Comparison of ENCODE assay signal across 8 cellular contexts in the genomic region with DNA sequence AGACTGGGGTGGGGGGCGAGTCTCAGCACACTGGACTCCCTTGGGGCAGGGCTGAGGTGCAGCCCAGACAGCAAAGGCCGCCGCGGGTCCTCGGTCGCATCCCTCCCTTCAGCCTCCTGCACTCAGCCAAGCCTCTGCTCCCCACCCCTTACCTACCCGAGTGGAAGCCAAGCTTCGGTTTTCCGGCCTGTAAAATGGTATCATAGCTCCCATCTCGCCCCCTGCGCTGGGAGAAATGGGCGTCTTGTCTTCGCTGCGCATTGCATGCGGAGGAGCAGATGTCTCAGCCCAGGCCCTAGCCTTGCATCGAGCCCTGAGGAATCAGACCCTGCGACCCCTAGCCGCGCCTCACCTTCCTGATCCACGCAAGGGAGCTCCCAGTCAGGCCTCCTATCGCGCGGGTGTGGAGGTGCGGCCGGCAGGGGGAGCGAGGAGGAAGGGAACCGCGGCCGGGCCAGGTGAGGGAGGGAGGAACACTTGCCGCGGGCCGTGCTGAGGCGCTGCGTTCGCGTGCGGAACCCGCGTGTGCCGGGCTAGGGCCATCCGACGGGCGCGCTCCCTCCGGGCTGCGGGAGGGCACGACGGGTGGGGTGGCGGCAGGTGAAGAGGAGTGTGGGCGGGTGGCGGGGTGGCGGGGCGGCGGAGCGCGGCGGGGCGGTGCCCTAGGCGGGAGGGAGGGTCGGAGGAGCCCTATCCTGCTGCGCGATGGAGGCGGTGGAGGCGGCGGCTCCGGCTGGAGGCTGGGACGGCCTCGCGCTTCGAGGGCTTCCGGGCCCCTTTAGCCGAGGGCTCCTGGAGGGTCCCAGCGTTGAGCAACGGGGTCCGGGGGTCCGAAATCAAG. TPM values are rescaled to one million over a fixed set of nuclear protein-coding genes. Genes with fewer than 3 reads are reported as not detected.
DNase-seq lines count a peak whose midpoint lies in the region; ATAC-seq and TF ChIP-seq lines count a peak whose summit lies in the region.

No MANE protein-coding gene starts in this region.

- H3K9me3 Mint-ChIP-seq in natural killer cell: no peaks in the 10 kb centered on the region
- no peaks in the 10 kb centered on the region for H3K9me3 Mint-ChIP-seq in natural killer cell treated with Interleukin-12 subunit alpha and Interleukin-12 subunit beta and Interleukin-15 and Interleukin-18, amount 100 ng/mL, for 72 hours
- no peaks in the 10 kb centered on the region for H3K9me3 Mint-ChIP-seq in activated naive CD8-positive, alpha-beta T cell (ENCODE audit: low read depth)

- H3K36me3 Mint-ChIP-seq in natural killer cell: no peaks in the 10 kb centered on the region
- peaks cover 9% of the 10 kb centered on the region for H3K36me3 Mint-ChIP-seq in natural killer cell treated with Interleukin-12 subunit alpha and Interleukin-12 subunit beta and Interleukin-15 and Interleukin-18, amount 100 ng/mL, for 72 hours
- H3K36me3 Mint-ChIP-seq in activated naive CD8-positive, alpha-beta T cell: no peaks in the 10 kb centered on the region

- in situ Hi-C loops in SK-MEL-5 (cut with HindIII; ENCODE audit: low pct_unique_long_range_greater_than_20kb, low sequenced_read_pairs): loop anchor here (10.0 kb wide), 1 partner anchor 78 kb away; no protein-coding TSS in a partner anchor

- peak overlapping the region; percentile 63 for H3K4me3 Mint-ChIP-seq in natural killer cell
- H3K4me3 Mint-ChIP-seq in natural killer cell treated with Interleukin-12 subunit alpha and Interleukin-12 subunit beta and Interleukin-15 and Interleukin-18, amount 100 ng/mL, for 72 hours: no peak overlapping the region
- peak overlapping the region; percentile 77 for H3K4me3 Mint-ChIP-seq in activated naive CD8-positive, alpha-beta T cell

- peaks cover 42 to 50% of the 10 kb centered on the region in 2 donors for H3K27me3 Mint-ChIP-seq in natural killer cell (ENCODE audit: low read depth in 2 of 2)
- H3K27me3 Mint-ChIP-seq in natural killer cell treated with Interleukin-12 subunit alpha and Interleukin-12 subunit beta and Interleukin-15 and Interleukin-18, amount 100 ng/mL, for 72 hours: peaks cover 36 to 39% of the 10 kb centered on the region in 2 donors
- peaks cover 30% of the 10 kb centered on the region for H3K27me3 Mint-ChIP-seq in activated naive CD8-positive, alpha-beta T cell

- H3K4me1 Mint-ChIP-seq in natural killer cell: peaks cover 12 to 21% of the 10 kb centered on the region in 2 donors
- peaks cover 12 to 19% of the 10 kb centered on the region in 2 donors for H3K4me1 Mint-ChIP-seq in natural killer cell treated with Interleukin-12 subunit alpha and Interleukin-12 subunit beta and Interleukin-15 and Interleukin-18, amount 100 ng/mL, for 72 hours (ENCODE audit: low read depth in 2 of 2)
- peaks cover 26% of the 10 kb centered on the region for H3K4me1 Mint-ChIP-seq in activated naive CD8-positive, alpha-beta T cell (ENCODE audit: low read depth)

- intact Hi-C loops in natural killer cell (cut with micrococcal nuclease): no loop called here
- intact Hi-C loops in aorta (cut with DNase I): no loop called here

- H3K4me1 ChIP-seq in aorta (ENCODE audit: control insufficient read depth in 1 of 2, insufficient read depth in 2 of 2, low read length in 2 of 2): no peaks in the 10 kb centered on the region

- ATAC-seq in natural killer cell: peak in 2 of 3 donors; percentile 36 to 59
- no peak for ATAC-seq in natural killer cell treated with Interleukin-12 subunit alpha and Interleukin-12 subunit beta and Interleukin-15 and Interleukin-18, amount 100 ng/mL, for 72 hours
- no peak for ATAC-seq in HG03108 (IDR thresholded peaks at IDR 0.05; ENCODE audit: unreplicated experiment)
- no peak for ATAC-seq in aorta (ENCODE audit: low FRiP score)

- H3K36me3 ChIP-seq in aorta (ENCODE audit: control insufficient read depth in 1 of 2, insufficient read depth in 2 of 2, low read length in 1 of 2): no peaks in the 10 kb centered on the region

- H3K27me3 ChIP-seq in aorta (ENCODE audit: control insufficient read depth in 1 of 2, insufficient read depth in 2 of 2, low read length in 1 of 2): no peaks in the 10 kb centered on the region

- no peak for TF ChIP-seq CTCF in natural killer cell (IDR thresholded peaks at IDR 0.05)

- no peak overlapping the region for H3K27ac Mint-ChIP-seq in natural killer cell
- no peak overlapping the region for H3K27ac Mint-ChIP-seq in natural killer cell treated with Interleukin-12 subunit alpha and Interleukin-12 subunit beta and Interleukin-15 and Interleukin-18, amount 100 ng/mL, for 72 hours
- H3K27ac Mint-ChIP-seq in activated naive CD8-positive, alpha-beta T cell: no peak overlapping the region

- DNase-seq in natural killer cell: no peak
- no peak for DNase-seq in natural killer cell treated with Interleukin-12 subunit alpha and Interleukin-12 subunit beta and Interleukin-15 and Interleukin-18, amount 100 ng/mL, for 72 hours (ENCODE audit: low spot score)
- DNase-seq in SK-MEL-5 (ENCODE audit: low read depth, low spot score): peak; percentile 38
- peak; percentile 76 for DNase-seq in iPS-NIHi11 (ENCODE audit: low spot score)
- peak; percentile 24 to 62 (median 25) for DNase-seq in stimulated activated CD4-positive, alpha-beta T cell treated with anti-CD3 and anti-CD28 coated beads, TNF-alpha, amount 100 ng/mL, for 48 hours (ENCODE audit: low read depth in 3 of 3)
- DNase-seq in aorta: no peak

- no peaks in the 10 kb centered on the region for H3K9me3 ChIP-seq in aorta (ENCODE audit: control insufficient read depth, low read length)

- H3K4me3 ChIP-seq in aorta (ENCODE audit: low read length in 2 of 2): no peak overlapping the region

- H3K27ac ChIP-seq in aorta (ENCODE audit: low read depth in 1 of 2, low read length in 2 of 2): no peak overlapping the region

- 12 to 22% methylated on average over 67 to 76 of the region's 76 CpGs for WGBS in aorta, 2 donors

RNA-seq across cellular contexts. Expression of a gene that starts 4.1 kb away (rescaled TPM):
- 1 to 10 TPM; 2.0 to 4.6 (median 3.2) TPM for total RNA-seq in natural killer cell
- 1 to 10 TPM; 1.1 to 2.9 TPM for total RNA-seq in natural killer cell treated with Interleukin-12 subunit alpha and Interleukin-12 subunit beta and Interleukin-15 and Interleukin-18, amount 100 ng/mL, for 72 hours
- 0.08 TPM in 1 of 2 replicates, not detected in the other for total RNA-seq in SK-MEL-5 (2014; rRNA removed; shearing (Covaris generic))
- 0.05 TPM in 1 of 2 replicates, not detected in the other for polyA plus RNA-seq in SK-MEL-5 (2015; cell fraction: cytosol; rRNA removed)
- not detected in 2 replicates for polyA plus RNA-seq in SK-MEL-5 (2015; cell fraction: nucleus; rRNA removed)
- total RNA-seq in aorta: 1 to 10 TPM; 2.3 to 5.6 TPM
- 1 to 10 TPM; 1.1 to 7.8 TPM for polyA plus RNA-seq in aorta

RNA-seq across cellular contexts. Expression of a gene that starts 33.2 kb away (rescaled TPM):
- total RNA-seq in natural killer cell (1 to 10 TPM in 2 of 3 donors, under 1 TPM in 1; 0.39 to 7.8 (median 4.2) TPM), aorta (1 to 10 TPM in 1 of 2 donors, not detected in 1; 3.6 TPM)
- not detected for total RNA-seq in natural killer cell treated with Interleukin-12 subunit alpha and Interleukin-12 subunit beta and Interleukin-15 and Interleukin-18, amount 100 ng/mL, for 72 hours
- total RNA-seq in SK-MEL-5 (2014; rRNA removed; shearing (Covaris generic)): 1.5 and 1.6 TPM in 2 replicates
- polyA plus RNA-seq in SK-MEL-5 (2015; cell fraction: cytosol; rRNA removed): 2.4 and 3.1 TPM in 2 replicates
- 8.7 and 16.5 TPM in 2 replicates for polyA plus RNA-seq in SK-MEL-5 (2015; cell fraction: nucleus; rRNA removed)
- 10 to 100 TPM in 1 of 2 donors, 1 to 10 TPM in 1; 8.1 to 29.7 TPM for polyA plus RNA-seq in aorta

RNA-seq across cellular contexts. Expression of a gene that starts 42.2 kb away (rescaled TPM):
- total RNA-seq in natural killer cell (1 to 10 TPM in 2 of 3 donors, under 1 TPM in 1; 0.52 to 4.5 (median 1.9) TPM), aorta (10 to 100 TPM; 32.5 to 41.5 TPM)
- total RNA-seq in natural killer cell treated with Interleukin-12 subunit alpha and Interleukin-12 subunit beta and Interleukin-15 and Interleukin-18, amount 100 ng/mL, for 72 hours: not detected
- total RNA-seq in SK-MEL-5 (2014; rRNA removed; shearing (Covaris generic)): 13.8 and 16.3 TPM in 2 replicates
- polyA plus RNA-seq in SK-MEL-5 (2015; cell fraction: cytosol; rRNA removed): 22.5 and 23.6 TPM in 2 replicates
- polyA plus RNA-seq in SK-MEL-5 (2015; cell fraction: nucleus; rRNA removed): 51.0 and 81.0 TPM in 2 replicates
- polyA plus RNA-seq in aorta: 10 to 100 TPM; 26.9 to 63.3 TPM

Comparison
In these comparisons a context has a peak if more than half of its experiments do, and no peak if none do; other contexts are left out.
1. ATAC-seq: peak in natural killer cell (2 of 3); none in natural killer cell treated with Interleukin-12 subunit alpha and Interleukin-12 subunit beta and Interleukin-15 and Interleukin-18, amount 100 ng/mL, for 72 hours (0 of 2), HG03108 (single experiment) and aorta (single experiment).
2. DNase-seq: peak in SK-MEL-5 (single experiment), iPS-NIHi11 (single experiment) and stimulated activated CD4-positive, alpha-beta T cell treated with anti-CD3 and anti-CD28 coated beads, TNF-alpha, amount 100 ng/mL, for 48 hours (3 of 3); none in natural killer cell (single experiment), natural killer cell treated with Interleukin-12 subunit alpha and Interleukin-12 subunit beta and Interleukin-15 and Interleukin-18, amount 100 ng/mL, for 72 hours (single experiment) and aorta (0 of 2).